13 cellular contexts compared by ENCODE assay signal in genomic region chr4:56828784-56829535, GRCh38. TPM values are rescaled to one million over a fixed set of nuclear protein-coding genes. Genes with fewer than 3 reads are reported as not detected.
DNase-seq lines count a peak whose midpoint lies in the region; ATAC-seq lines count a peak whose summit lies in the region.
"Had no signal": no experiment of that assay in that cellular context is flagged by ENCODE, and none has a peak within 500 bp of the region (broad histone marks: within the 10 kb centered on the region; RNA-seq: fewer than 3 reads in every experiment).

No MANE protein-coding gene starts in this region.

- 0 out of 2 replicates have a peak, but pooled peaks cover 7% of the 10 kb centered on the region for H3K27me3 ChIP-seq in GM23248 (replicated peaks; ENCODE audit: insufficient read depth)

- H3K4me2 ChIP-seq in GM23248 (ENCODE audit: unreplicated experiment) = no peak overlapping the region

- DNase-seq in GM23248 = peak; percentile 4
- peak; percentile 41 for DNase-seq in kidney tubule cell (ENCODE audit: low spot score)
- no peak for DNase-seq in NCI-H2196 (lab: John Stamatoyannopoulos, UW; ENCODE audit: unreplicated experiment)
- no peak for DNase-seq in T-helper 2 cell treated with Interferon-gamma antibody and Interleukin-4, amounts not matched to agents 5 μg/mL and 100 μg/mL, for 36 hours (ENCODE audit: low spot score)
- DNase-seq in SW480 (ENCODE audit: low spot score) = no peak
- DNase-seq: activated CD4-positive, alpha-beta T cell treated with anti-CD3 and anti-CD28 coated beads, Interleukin-2, amount 50 U/mL, for 1 hour; effector CD4-positive, alpha-beta T cell; stimulated activated CD4-positive, alpha-beta T cell treated with anti-CD3 and anti-CD28 coated beads, Interleukin-12 subunit alpha, Interleukin-12 subunit beta, amount 100 ng/mL, for 4 hours; stimulated activated naive CD4-positive, alpha-beta T cell treated with Interleukin-2 at 50 U/mL for 16 hours had no signal

- no peaks in the 10 kb centered on the region for H3K9me2 ChIP-seq in GM23248 (ENCODE audit: insufficient read depth)

- no peaks in the 10 kb centered on the region for H3K36me3 Mint-ChIP-seq in T-helper 2 cell treated with Interferon-gamma antibody and Interleukin-4, amounts not matched to agents 5 μg/mL and 100 μg/mL, for 36 hours (ENCODE audit: low read depth)

- H3K79me2 ChIP-seq in GM23248 (ENCODE audit: insufficient read depth) = no peaks in the 10 kb centered on the region

- H3K27ac Mint-ChIP-seq in T-helper 2 cell treated with Interferon-gamma antibody and Interleukin-4, amounts not matched to agents 5 μg/mL and 100 μg/mL, for 36 hours = no peak overlapping the region
- H3K27ac Mint-ChIP-seq: activated naive CD8-positive, alpha-beta T cell had no signal

- ATAC-seq in GM18868 (IDR thresholded peaks at IDR 0.05; ENCODE audit: unreplicated experiment) (peak; percentile 77), HG03571 (IDR thresholded peaks at IDR 0.05; ENCODE audit: unreplicated experiment) (peak; percentile 51), HG02884 (IDR thresholded peaks at IDR 0.05; ENCODE audit: unreplicated experiment) (no peak)

- H4K20me1 ChIP-seq in GM23248 (ENCODE audit: insufficient read depth) = no peaks in the 10 kb centered on the region

- no peak overlapping the region for H3K27ac ChIP-seq in GM23248

- WGBS in GM23248 (ENCODE audit: low coverage in 1 of 2, low lambda C conversion rate in 2 of 2, missing lambda C conversion rate in 2 of 2), 2 experiments = 56 to 58% methylated on average over 1 of the region's 1 CpG

- peaks cover 11% of the 10 kb centered on the region for H3K4me1 Mint-ChIP-seq in T-helper 2 cell treated with Interferon-gamma antibody and Interleukin-4, amounts not matched to agents 5 μg/mL and 100 μg/mL, for 36 hours (ENCODE audit: low read depth)

- peaks cover 15% of the 10 kb centered on the region for H3K27me3 Mint-ChIP-seq in T-helper 2 cell treated with Interferon-gamma antibody and Interleukin-4, amounts not matched to agents 5 μg/mL and 100 μg/mL, for 36 hours (ENCODE audit: low read depth)
- H3K27me3 Mint-ChIP-seq: activated naive CD8-positive, alpha-beta T cell had no signal

- H3K4me3 Mint-ChIP-seq in T-helper 2 cell treated with Interferon-gamma antibody and Interleukin-4, amounts not matched to agents 5 μg/mL and 100 μg/mL, for 36 hours = no peak overlapping the region
- H3K4me3 Mint-ChIP-seq: activated naive CD8-positive, alpha-beta T cell had no signal

- in situ Hi-C loops in GM23248 (cut with MboI) = no loop called here

- H3K4me1 ChIP-seq in GM23248 (ENCODE audit: insufficient read depth) = no peaks in the 10 kb centered on the region

- no peak overlapping the region for H3K9ac ChIP-seq in GM23248

- no peaks in the 10 kb centered on the region for H3F3A ChIP-seq in GM23248 (ENCODE audit: insufficient read depth)

- H2AFZ ChIP-seq in GM23248 = no peak overlapping the region

- H3K36me3 ChIP-seq in GM23248 (ENCODE audit: low read depth) = no peaks in the 10 kb centered on the region

- H3K9me3 Mint-ChIP-seq in T-helper 2 cell treated with Interferon-gamma antibody and Interleukin-4, amounts not matched to agents 5 μg/mL and 100 μg/mL, for 36 hours = no peaks in the 10 kb centered on the region

- no peak overlapping the region for H3K4me3 ChIP-seq in GM23248

- H3K9me3 ChIP-seq in GM23248 (ENCODE audit: low read depth) = no peaks in the 10 kb centered on the region

RNA-seq across cellular contexts. Expression of gene SPINK2, which starts 7.5 kb away (rescaled TPM):
- total RNA-seq in GM23248 (2014; rRNA removed; shearing (Covaris generic)) = not detected in 2 replicates
- polyA plus RNA-seq in GM23248 (2016; fragmentation: Nextera tagmentation; extraction: Ambion mirVana) = not detected in 2 replicates

Comparison
In these comparisons a context has a peak if more than half of its experiments do, and no peak if none do; other contexts are left out.
1. DNase-seq: peak in GM23248 (single experiment) and kidney tubule cell (single experiment); none in NCI-H2196 (single experiment), T-helper 2 cell treated with Interferon-gamma antibody and Interleukin-4, amounts not matched to agents 5 μg/mL and 100 μg/mL, for 36 hours (single experiment) and SW480 (single experiment).